ENCODE assay signal across 13 cellular contexts in genomic region chr4:70589785-70590184, GRCh38. TPM values are rescaled to one million over a fixed set of nuclear protein-coding genes. Genes with fewer than 3 reads are reported as not detected.
DNase-seq lines count a peak whose midpoint lies in the region; ATAC-seq and TF ChIP-seq lines count a peak whose summit lies in the region.
"Had no signal": no experiment of that assay in that cellular context is flagged by ENCODE, and none has a peak within 500 bp of the region (broad histone marks: within the 10 kb centered on the region; RNA-seq: fewer than 3 reads in every experiment).

No MANE protein-coding gene starts in this region.

- ATAC-seq in GM18499 (IDR thresholded peaks at IDR 0.05; ENCODE audit: insufficient read depth, unreplicated experiment) (peak; percentile 96), GM19463 (IDR thresholded peaks at IDR 0.05; ENCODE audit: unreplicated experiment) (peak; percentile 99), HG02884 (IDR thresholded peaks at IDR 0.05; ENCODE audit: unreplicated experiment) (peak; percentile 100), HG03558 (IDR thresholded peaks at IDR 0.05; ENCODE audit: extremely low read depth, unreplicated experiment) (peak; percentile 95), left cardiac atrium (no peak), natural killer cell (no peak)

- H3K4me1 Mint-ChIP-seq in natural killer cell = no peaks in the 10 kb centered on the region

- no peak overlapping the region for H3K4me3 Mint-ChIP-seq in natural killer cell

- H3K36me3 Mint-ChIP-seq in natural killer cell = no peaks in the 10 kb centered on the region

- no peaks in the 10 kb centered on the region for H3K9me3 Mint-ChIP-seq in natural killer cell

- DNase-seq in left cardiac atrium = no peak
- DNase-seq in cerebellum (ENCODE audit: low spot score) = no peak
- no peak for DNase-seq in natural killer cell
- no peak for DNase-seq in COLO668 (lab: John Stamatoyannopoulos, UW; ENCODE audit: unreplicated experiment)
- DNase-seq: amygdala; effector memory CD4-positive, alpha-beta T cell; NK-92 treated with Interleukin-12 subunit alpha and Interleukin-12 subunit beta, amount 100 ng/mL, for 24 hours; retina had no signal

- H3K27ac Mint-ChIP-seq in natural killer cell = no peak overlapping the region

- no peak for TF ChIP-seq CTCF in natural killer cell (IDR thresholded peaks at IDR 0.05)

- peaks cover 0 to under 1% of the 10 kb centered on the region in 2 donors for H3K27me3 Mint-ChIP-seq in natural killer cell (ENCODE audit: low read depth in 2 of 2)

- intact Hi-C loops in left cardiac atrium (cut with DNase I) (no loop called here), natural killer cell (cut with micrococcal nuclease) (no loop called here)

RNA-seq across cellular contexts. Expression of gene AMBN, which starts 2.3 kb away (rescaled TPM):
- total RNA-seq in left cardiac atrium (not detected), cerebellum (not detected), natural killer cell (not detected)
- total RNA-seq: T-helper 1 cell treated with Interleukin-12 subunit alpha and Interleukin-12 subunit beta and Interleukin-4 antibody, amounts not matched to agents 30 ng/mL and 1 ng/mL, for 36 hours had no signal

RNA-seq across cellular contexts. Expression of gene ENAM, which starts 38.8 kb away (rescaled TPM):
- total RNA-seq in left cardiac atrium (1 to 10 TPM; 1.2 to 2.9 TPM), cerebellum (not detected), natural killer cell (not detected)
- total RNA-seq: T-helper 1 cell treated with Interleukin-12 subunit alpha and Interleukin-12 subunit beta and Interleukin-4 antibody, amounts not matched to agents 30 ng/mL and 1 ng/mL, for 36 hours had no signal

Comparison
In these comparisons a context has a peak if more than half of its experiments do, and no peak if none do; other contexts are left out.
1. ATAC-seq: peak in GM18499 (single experiment), GM19463 (single experiment), HG02884 (single experiment) and HG03558 (single experiment); none in left cardiac atrium (0 of 2) and natural killer cell (0 of 3).